1 cellular context compared by ENCODE assay signal in the genomic region with DNA sequence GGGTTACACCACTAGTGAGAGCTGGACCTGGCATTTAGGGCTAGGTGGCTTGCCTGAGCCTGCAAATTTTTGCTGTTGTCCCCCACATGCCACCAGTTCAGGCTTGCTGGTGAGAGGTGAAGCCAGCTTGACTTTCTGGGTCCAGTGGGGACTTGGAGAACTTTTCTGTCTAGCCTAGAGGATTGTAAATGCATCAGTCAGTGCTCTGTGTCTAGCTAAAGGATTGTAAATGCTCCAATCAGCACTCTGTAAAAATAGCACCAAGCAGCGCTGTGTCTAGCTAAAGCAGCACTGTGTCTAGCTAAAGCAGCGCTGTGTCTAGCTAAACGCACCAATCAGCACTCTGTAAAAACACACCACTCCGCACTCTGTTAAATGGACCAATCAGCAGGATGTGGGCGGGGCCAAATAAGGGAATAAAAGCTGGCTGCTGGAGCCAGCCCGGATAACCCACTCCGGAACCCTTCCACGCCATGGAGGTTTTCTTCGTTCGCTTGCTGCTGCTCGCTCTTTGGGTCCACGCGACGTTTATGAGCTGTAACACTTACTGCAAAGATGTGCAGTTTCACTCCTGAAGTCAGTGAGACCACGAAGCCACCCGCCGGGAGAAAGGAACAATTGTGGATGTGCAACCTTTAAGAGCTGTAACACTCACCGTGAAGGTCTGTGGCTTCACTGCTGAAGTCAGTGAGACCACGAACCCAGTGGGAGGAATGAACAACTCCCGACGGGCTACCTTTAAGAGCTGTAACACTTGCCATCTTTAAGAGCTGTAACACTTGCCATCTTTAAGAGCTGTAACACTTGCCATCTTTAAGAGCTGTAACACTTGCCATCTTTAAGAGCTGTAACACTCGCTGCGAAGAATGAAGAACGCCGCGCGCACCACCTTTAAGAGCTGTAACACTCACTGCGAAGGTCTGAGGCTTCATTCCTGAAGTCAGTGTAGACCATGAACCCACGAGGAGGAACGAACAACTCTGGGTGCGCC.
TF ChIP-seq lines count a peak whose summit lies in the region.

No MANE protein-coding gene starts in this region.

TF ChIP-seq in K562, 482 proteins besides CTCF, POLR2A, EP300 and RAD21 (continued from another document and continues in another):
- TF ChIP-seq BRD9 (IDR thresholded peaks at IDR 0.05; ENCODE audit: low read depth, partially characterized antibody) (peak; percentile 77), BCL6 (CRISPR knock-in tag; IDR thresholded peaks at IDR 0.05) (peak; percentile 76; the same call in 1 of the 2 replicates), TRIM28 (IDR thresholded peaks at IDR 0.05) (no peak), GABPB2 (CRISPR knock-in tag; conservative IDR thresholded peaks at IDR 0.05) (peak; percentile 87), ATF2 (CRISPR knock-in tag; IDR thresholded peaks at IDR 0.05) (no peak), TAF9B (IDR thresholded peaks at IDR 0.05; ENCODE audit: partially characterized antibody) (peak; percentile 90), MBD2 (IDR thresholded peaks at IDR 0.05; ENCODE audit: borderline replicate concordance, low read depth) (peak; percentile 99), DMBX1 (CRISPR knock-in tag; IDR thresholded peaks at IDR 0.05; ENCODE audit: borderline replicate concordance) (peak; percentile 73), ZNF23 (CRISPR knock-in tag; IDR thresholded peaks at IDR 0.05) (peak; percentile 7; the same call in 1 of the 2 replicates), PML (IDR thresholded peaks at IDR 0.05; ENCODE audit: low read length) (peak; percentile 99)
- TF ChIP-seq, protein P1, sequence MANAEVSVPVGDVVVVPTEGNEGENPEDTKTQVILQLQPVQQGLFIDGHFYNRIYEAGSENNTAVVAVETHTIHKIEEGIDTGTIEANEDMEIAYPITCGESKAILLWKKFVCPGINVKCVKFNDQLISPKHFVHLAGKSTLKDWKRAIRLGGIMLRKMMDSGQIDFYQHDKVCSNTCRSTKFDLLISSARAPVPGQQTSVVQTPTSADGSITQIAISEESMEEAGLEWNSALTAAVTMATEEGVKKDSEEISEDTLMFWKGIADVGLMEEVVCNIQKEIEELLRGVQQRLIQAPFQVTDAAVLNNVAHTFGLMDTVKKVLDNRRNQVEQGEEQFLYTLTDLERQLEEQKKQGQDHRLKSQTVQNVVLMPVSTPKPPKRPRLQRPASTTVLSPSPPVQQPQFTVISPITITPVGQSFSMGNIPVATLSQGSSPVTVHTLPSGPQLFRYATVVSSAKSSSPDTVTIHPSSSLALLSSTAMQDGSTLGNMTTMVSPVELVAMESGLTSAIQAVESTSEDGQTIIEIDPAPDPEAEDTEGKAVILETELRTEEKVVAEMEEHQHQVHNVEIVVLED (CRISPR knock-in tag; IDR thresholded peaks at IDR 0.05), result 0 out of 2 replicates have a peak, but pooled peaks have one; percentile 7
- TF ChIP-seq, protein P2, sequence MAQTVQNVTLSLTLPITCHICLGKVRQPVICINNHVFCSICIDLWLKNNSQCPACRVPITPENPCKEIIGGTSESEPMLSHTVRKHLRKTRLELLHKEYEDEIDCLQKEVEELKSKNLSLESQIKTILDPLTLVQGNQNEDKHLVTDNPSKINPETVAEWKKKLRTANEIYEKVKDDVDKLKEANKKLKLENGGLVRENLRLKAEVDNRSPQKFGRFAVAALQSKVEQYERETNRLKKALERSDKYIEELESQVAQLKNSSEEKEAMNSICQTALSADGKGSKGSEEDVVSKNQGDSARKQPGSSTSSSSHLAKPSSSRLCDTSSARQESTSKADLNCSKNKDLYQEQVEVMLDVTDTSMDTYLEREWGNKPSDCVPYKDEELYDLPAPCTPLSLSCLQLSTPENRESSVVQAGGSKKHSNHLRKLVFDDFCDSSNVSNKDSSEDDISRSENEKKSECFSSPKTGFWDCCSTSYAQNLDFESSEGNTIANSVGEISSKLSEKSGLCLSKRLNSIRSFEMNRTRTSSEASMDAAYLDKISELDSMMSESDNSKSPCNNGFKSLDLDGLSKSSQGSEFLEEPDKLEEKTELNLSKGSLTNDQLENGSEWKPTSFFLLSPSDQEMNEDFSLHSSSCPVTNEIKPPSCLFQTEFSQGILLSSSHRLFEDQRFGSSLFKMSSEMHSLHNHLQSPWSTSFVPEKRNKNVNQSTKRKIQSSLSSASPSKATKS (CRISPR knock-in tag; IDR thresholded peaks at IDR 0.05), result peak; percentile 91; the same call in 1 of the 2 replicates
- TF ChIP-seq, protein P3, sequence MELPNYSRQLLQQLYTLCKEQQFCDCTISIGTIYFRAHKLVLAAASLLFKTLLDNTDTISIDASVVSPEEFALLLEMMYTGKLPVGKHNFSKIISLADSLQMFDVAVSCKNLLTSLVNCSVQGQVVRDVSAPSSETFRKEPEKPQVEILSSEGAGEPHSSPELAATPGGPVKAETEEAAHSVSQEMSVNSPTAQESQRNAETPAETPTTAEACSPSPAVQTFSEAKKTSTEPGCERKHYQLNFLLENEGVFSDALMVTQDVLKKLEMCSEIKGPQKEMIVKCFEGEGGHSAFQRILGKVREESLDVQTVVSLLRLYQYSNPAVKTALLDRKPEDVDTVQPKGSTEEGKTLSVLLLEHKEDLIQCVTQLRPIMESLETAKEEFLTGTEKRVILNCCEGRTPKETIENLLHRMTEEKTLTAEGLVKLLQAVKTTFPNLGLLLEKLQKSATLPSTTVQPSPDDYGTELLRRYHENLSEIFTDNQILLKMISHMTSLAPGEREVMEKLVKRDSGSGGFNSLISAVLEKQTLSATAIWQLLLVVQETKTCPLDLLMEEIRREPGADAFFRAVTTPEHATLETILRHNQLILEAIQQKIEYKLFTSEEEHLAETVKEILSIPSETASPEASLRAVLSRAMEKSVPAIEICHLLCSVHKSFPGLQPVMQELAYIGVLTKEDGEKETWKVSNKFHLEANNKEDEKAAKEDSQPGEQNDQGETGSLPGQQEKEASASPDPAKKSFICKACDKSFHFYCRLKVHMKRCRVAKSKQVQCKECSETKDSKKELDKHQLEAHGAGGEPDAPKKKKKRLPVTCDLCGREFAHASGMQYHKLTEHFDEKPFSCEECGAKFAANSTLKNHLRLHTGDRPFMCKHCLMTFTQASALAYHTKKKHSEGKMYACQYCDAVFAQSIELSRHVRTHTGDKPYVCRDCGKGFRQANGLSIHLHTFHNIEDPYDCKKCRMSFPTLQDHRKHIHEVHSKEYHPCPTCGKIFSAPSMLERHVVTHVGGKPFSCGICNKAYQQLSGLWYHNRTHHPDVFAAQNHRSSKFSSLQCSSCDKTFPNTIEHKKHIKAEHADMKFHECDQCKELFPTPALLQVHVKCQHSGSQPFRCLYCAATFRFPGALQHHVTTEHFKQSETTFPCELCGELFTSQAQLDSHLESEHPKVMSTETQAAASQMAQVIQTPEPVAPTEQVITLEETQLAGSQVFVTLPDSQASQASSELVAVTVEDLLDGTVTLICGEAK (IDR thresholded peaks at IDR 0.05), result peak; percentile 29; the same call in 1 of the 2 replicates
- TF ChIP-seq, protein P3 (CRISPR knock-in tag; IDR thresholded peaks at IDR 0.05), result no peak
- TF ChIP-seq, protein P4, sequence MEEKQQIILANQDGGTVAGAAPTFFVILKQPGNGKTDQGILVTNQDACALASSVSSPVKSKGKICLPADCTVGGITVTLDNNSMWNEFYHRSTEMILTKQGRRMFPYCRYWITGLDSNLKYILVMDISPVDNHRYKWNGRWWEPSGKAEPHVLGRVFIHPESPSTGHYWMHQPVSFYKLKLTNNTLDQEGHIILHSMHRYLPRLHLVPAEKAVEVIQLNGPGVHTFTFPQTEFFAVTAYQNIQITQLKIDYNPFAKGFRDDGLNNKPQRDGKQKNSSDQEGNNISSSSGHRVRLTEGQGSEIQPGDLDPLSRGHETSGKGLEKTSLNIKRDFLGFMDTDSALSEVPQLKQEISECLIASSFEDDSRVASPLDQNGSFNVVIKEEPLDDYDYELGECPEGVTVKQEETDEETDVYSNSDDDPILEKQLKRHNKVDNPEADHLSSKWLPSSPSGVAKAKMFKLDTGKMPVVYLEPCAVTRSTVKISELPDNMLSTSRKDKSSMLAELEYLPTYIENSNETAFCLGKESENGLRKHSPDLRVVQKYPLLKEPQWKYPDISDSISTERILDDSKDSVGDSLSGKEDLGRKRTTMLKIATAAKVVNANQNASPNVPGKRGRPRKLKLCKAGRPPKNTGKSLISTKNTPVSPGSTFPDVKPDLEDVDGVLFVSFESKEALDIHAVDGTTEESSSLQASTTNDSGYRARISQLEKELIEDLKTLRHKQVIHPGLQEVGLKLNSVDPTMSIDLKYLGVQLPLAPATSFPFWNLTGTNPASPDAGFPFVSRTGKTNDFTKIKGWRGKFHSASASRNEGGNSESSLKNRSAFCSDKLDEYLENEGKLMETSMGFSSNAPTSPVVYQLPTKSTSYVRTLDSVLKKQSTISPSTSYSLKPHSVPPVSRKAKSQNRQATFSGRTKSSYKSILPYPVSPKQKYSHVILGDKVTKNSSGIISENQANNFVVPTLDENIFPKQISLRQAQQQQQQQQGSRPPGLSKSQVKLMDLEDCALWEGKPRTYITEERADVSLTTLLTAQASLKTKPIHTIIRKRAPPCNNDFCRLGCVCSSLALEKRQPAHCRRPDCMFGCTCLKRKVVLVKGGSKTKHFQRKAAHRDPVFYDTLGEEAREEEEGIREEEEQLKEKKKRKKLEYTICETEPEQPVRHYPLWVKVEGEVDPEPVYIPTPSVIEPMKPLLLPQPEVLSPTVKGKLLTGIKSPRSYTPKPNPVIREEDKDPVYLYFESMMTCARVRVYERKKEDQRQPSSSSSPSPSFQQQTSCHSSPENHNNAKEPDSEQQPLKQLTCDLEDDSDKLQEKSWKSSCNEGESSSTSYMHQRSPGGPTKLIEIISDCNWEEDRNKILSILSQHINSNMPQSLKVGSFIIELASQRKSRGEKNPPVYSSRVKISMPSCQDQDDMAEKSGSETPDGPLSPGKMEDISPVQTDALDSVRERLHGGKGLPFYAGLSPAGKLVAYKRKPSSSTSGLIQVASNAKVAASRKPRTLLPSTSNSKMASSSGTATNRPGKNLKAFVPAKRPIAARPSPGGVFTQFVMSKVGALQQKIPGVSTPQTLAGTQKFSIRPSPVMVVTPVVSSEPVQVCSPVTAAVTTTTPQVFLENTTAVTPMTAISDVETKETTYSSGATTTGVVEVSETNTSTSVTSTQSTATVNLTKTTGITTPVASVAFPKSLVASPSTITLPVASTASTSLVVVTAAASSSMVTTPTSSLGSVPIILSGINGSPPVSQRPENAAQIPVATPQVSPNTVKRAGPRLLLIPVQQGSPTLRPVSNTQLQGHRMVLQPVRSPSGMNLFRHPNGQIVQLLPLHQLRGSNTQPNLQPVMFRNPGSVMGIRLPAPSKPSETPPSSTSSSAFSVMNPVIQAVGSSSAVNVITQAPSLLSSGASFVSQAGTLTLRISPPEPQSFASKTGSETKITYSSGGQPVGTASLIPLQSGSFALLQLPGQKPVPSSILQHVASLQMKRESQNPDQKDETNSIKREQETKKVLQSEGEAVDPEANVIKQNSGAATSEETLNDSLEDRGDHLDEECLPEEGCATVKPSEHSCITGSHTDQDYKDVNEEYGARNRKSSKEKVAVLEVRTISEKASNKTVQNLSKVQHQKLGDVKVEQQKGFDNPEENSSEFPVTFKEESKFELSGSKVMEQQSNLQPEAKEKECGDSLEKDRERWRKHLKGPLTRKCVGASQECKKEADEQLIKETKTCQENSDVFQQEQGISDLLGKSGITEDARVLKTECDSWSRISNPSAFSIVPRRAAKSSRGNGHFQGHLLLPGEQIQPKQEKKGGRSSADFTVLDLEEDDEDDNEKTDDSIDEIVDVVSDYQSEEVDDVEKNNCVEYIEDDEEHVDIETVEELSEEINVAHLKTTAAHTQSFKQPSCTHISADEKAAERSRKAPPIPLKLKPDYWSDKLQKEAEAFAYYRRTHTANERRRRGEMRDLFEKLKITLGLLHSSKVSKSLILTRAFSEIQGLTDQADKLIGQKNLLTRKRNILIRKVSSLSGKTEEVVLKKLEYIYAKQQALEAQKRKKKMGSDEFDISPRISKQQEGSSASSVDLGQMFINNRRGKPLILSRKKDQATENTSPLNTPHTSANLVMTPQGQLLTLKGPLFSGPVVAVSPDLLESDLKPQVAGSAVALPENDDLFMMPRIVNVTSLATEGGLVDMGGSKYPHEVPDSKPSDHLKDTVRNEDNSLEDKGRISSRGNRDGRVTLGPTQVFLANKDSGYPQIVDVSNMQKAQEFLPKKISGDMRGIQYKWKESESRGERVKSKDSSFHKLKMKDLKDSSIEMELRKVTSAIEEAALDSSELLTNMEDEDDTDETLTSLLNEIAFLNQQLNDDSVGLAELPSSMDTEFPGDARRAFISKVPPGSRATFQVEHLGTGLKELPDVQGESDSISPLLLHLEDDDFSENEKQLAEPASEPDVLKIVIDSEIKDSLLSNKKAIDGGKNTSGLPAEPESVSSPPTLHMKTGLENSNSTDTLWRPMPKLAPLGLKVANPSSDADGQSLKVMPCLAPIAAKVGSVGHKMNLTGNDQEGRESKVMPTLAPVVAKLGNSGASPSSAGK (IDR thresholded peaks at IDR 0.05), result peak; percentile 78
